In the genomic region with DNA sequence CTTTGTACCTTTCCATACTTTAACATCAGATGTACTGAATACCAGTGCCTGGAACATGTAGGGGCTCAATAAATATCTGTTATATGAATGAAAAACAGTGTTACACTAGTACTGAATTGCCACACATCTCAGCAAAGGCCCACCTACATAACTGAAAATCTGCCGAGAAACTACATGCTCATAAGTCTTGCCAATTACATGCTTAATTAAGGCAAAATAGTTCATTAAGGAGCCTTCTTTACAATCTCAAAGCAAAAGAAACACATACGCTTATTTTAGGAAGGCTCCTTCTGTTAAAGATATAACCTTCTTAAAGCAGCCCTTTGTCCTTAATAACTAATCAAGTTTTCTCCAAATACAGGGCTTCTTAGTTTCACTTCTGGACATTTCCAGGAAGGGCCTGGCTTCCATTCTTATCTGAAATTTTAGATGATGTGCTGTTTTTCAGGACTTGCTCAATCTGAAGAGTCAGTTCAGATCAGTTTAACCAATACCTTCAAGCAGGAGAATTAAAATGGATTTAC, we compare ENCODE assay signal across 1 cellular context.
A peak's percentile ranks its signal among the peaks of the same experiment; 100 is the strongest.
TF ChIP-seq lines count a peak whose summit lies in the region.

No MANE protein-coding gene starts in this region.

TF ChIP-seq in HepG2, 621 proteins besides CTCF, POLR2A, EP300 and RAD21 (continued from another document):
- TF ChIP-seq, protein P1, sequence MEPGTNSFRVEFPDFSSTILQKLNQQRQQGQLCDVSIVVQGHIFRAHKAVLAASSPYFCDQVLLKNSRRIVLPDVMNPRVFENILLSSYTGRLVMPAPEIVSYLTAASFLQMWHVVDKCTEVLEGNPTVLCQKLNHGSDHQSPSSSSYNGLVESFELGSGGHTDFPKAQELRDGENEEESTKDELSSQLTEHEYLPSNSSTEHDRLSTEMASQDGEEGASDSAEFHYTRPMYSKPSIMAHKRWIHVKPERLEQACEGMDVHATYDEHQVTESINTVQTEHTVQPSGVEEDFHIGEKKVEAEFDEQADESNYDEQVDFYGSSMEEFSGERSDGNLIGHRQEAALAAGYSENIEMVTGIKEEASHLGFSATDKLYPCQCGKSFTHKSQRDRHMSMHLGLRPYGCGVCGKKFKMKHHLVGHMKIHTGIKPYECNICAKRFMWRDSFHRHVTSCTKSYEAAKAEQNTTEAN (CRISPR knock-in tag; conservative IDR thresholded peaks at IDR 0.05), result no peak
- TF ChIP-seq ZFYVE20 (CRISPR knock-in tag; IDR thresholded peaks at IDR 0.05; ENCODE audit: borderline replicate concordance, low read depth) (no peak), RFXAP (CRISPR knock-in tag; IDR thresholded peaks at IDR 0.05; ENCODE audit: borderline replicate concordance) (no peak), HNF4A (CRISPR knock-in tag; IDR thresholded peaks at IDR 0.05) (peak; percentile 88; the same call in 1 of the 2 replicates), HDAC2 (CRISPR knock-in tag; IDR thresholded peaks at IDR 0.05) (0 out of 2 replicates have a peak, but pooled peaks have one; percentile 36), TEAD3 (CRISPR knock-in tag; optimal IDR thresholded peaks at IDR 0.05; ENCODE audit: borderline replicate concordance) (peak; percentile 66), ZSCAN21 (CRISPR knock-in tag; IDR thresholded peaks at IDR 0.05; ENCODE audit: borderline replicate concordance) (no peak), HNF4G (IDR thresholded peaks at IDR 0.05; ENCODE audit: borderline replicate concordance, low read depth, low read length) (peak; percentile 68; the same call in 1 of the 2 replicates), HNF4G (CRISPR knock-in tag; IDR thresholded peaks at IDR 0.05; ENCODE audit: borderline replicate concordance, low read depth) (no peak; the same call in 1 of the 2 replicates), ZSCAN20 (CRISPR knock-in tag; IDR thresholded peaks at IDR 0.05; ENCODE audit: borderline replicate concordance) (no peak), MEF2D (CRISPR knock-in tag; IDR thresholded peaks at IDR 0.05) (no peak), TBX2 (CRISPR knock-in tag; IDR thresholded peaks at IDR 0.05; ENCODE audit: borderline replicate concordance) (no peak), CEBPB (IDR thresholded peaks at IDR 0.05; ENCODE audit: borderline replicate concordance, low read depth, low read length) (peak; percentile 20; the same call in 1 of the 2 replicates), MIXL1 (CRISPR knock-in tag; IDR thresholded peaks at IDR 0.05) (0 out of 2 replicates have a peak, but pooled peaks have one; percentile 4), NBN (conservative IDR thresholded peaks at IDR 0.05) (no peak), ZNF672 (CRISPR knock-in tag; IDR thresholded peaks at IDR 0.05) (no peak)
- TF ChIP-seq, protein P2, sequence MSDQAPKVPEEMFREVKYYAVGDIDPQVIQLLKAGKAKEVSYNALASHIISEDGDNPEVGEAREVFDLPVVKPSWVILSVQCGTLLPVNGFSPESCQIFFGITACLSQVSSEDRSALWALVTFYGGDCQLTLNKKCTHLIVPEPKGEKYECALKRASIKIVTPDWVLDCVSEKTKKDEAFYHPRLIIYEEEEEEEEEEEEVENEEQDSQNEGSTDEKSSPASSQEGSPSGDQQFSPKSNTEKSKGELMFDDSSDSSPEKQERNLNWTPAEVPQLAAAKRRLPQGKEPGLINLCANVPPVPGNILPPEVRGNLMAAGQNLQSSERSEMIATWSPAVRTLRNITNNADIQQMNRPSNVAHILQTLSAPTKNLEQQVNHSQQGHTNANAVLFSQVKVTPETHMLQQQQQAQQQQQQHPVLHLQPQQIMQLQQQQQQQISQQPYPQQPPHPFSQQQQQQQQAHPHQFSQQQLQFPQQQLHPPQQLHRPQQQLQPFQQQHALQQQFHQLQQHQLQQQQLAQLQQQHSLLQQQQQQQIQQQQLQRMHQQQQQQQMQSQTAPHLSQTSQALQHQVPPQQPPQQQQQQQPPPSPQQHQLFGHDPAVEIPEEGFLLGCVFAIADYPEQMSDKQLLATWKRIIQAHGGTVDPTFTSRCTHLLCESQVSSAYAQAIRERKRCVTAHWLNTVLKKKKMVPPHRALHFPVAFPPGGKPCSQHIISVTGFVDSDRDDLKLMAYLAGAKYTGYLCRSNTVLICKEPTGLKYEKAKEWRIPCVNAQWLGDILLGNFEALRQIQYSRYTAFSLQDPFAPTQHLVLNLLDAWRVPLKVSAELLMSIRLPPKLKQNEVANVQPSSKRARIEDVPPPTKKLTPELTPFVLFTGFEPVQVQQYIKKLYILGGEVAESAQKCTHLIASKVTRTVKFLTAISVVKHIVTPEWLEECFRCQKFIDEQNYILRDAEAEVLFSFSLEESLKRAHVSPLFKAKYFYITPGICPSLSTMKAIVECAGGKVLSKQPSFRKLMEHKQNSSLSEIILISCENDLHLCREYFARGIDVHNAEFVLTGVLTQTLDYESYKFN (CRISPR knock-in tag; conservative IDR thresholded peaks at IDR 0.05), result peak; percentile 22; the same call in 1 of the 2 replicates
- TF ChIP-seq, protein P3, sequence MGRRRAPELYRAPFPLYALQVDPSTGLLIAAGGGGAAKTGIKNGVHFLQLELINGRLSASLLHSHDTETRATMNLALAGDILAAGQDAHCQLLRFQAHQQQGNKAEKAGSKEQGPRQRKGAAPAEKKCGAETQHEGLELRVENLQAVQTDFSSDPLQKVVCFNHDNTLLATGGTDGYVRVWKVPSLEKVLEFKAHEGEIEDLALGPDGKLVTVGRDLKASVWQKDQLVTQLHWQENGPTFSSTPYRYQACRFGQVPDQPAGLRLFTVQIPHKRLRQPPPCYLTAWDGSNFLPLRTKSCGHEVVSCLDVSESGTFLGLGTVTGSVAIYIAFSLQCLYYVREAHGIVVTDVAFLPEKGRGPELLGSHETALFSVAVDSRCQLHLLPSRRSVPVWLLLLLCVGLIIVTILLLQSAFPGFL (CRISPR knock-in tag; IDR thresholded peaks at IDR 0.05), result no peak
- TF ChIP-seq, protein P4, sequence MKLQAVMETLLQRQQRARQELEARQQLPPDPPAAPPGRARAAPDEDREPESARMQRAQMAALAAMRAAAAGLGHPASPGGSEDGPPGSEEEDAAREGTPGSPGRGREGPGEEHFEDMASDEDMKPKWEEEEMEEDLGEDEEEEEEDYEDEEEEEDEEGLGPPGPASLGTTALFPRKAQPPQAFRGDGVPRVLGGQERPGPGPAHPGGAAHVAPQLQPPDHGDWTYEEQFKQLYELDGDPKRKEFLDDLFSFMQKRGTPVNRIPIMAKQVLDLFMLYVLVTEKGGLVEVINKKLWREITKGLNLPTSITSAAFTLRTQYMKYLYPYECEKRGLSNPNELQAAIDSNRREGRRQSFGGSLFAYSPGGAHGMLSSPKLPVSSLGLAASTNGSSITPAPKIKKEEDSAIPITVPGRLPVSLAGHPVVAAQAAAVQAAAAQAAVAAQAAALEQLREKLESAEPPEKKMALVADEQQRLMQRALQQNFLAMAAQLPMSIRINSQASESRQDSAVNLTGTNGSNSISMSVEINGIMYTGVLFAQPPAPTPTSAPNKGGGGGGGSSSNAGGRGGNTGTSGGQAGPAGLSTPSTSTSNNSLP (IDR thresholded peaks at IDR 0.05; ENCODE audit: low read depth, low read length), result peak; percentile 85
- TF ChIP-seq, protein P5, sequence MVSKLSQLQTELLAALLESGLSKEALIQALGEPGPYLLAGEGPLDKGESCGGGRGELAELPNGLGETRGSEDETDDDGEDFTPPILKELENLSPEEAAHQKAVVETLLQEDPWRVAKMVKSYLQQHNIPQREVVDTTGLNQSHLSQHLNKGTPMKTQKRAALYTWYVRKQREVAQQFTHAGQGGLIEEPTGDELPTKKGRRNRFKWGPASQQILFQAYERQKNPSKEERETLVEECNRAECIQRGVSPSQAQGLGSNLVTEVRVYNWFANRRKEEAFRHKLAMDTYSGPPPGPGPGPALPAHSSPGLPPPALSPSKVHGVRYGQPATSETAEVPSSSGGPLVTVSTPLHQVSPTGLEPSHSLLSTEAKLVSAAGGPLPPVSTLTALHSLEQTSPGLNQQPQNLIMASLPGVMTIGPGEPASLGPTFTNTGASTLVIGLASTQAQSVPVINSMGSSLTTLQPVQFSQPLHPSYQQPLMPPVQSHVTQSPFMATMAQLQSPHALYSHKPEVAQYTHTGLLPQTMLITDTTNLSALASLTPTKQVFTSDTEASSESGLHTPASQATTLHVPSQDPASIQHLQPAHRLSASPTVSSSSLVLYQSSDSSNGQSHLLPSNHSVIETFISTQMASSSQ (IDR thresholded peaks at IDR 0.05; ENCODE audit: low read depth), result no peak
- TF ChIP-seq, protein P5 (CRISPR knock-in tag; IDR thresholded peaks at IDR 0.05; ENCODE audit: borderline replicate concordance), result peak; percentile 71; the same call in 1 of the 2 replicates
